In the genomic region with DNA sequence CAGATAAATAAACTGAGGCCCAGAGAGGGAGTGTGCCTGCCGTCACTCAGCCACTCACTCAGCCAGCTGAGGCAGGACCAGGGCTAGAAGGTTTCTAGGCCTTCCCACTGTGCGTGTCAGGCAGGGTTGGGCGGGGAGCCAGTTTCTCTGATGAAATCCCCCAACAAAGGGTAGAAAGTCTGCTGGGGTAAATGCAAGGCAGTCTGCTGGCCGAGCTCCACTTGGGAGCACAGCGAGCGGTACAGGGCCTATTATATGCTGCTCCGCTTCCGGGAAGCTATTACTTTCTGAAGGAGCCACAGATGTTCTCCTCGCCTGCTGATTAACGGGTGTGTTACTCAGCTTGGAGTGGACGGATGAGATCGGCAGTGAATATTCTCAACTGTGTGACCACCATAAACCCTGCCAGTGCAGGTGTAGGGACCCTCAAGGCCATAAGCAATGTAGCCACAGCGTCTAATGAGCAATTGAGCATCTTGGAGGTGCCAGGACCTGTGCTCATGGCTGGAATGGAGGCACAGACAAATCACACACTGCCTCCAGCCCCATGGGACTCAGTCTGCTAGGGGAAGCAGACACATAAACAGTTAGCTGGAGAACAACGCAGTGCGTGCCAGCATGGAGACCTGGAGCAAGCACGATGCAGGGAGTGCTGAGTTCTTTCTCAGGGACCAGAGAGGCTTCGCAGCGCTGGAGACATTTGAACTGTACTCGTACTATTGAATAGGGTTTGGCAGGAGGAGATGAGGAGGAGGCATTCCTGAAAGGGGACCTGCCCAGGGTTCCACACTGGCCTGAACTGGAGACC, we compare ENCODE assay signal across 8 cellular contexts. TPM values are rescaled to one million over a fixed set of nuclear protein-coding genes. Genes with fewer than 3 reads are reported as not detected.
A peak's percentile ranks its signal among the peaks of the same experiment; 100 is the strongest.
DNase-seq lines count a peak whose midpoint lies in the region; ATAC-seq and TF ChIP-seq lines count a peak whose summit lies in the region.

No MANE protein-coding gene starts in this region.

- no peaks in the 10 kb centered on the region for H3K36me3 Mint-ChIP-seq in neural crest cell (ENCODE audit: low read depth)

- no peaks in the 10 kb centered on the region for H3K27me3 Mint-ChIP-seq in neural crest cell (ENCODE audit: low read depth)

- no peaks in the 10 kb centered on the region for H3K9me3 ChIP-seq in BLaER1

- H3K4me3 Mint-ChIP-seq in neural crest cell: no peak overlapping the region

- H3K27ac Mint-ChIP-seq in neural crest cell (ENCODE audit: unreplicated experiment): peak overlapping the region; percentile 37

- peaks cover 85% of the 10 kb centered on the region for H3K4me1 ChIP-seq in BLaER1

- peak overlapping the region; percentile 53; the same call in 1 of the 2 replicates for H3K9ac ChIP-seq in BLaER1

- peaks cover 60% of the 10 kb centered on the region for H3K4me1 Mint-ChIP-seq in neural crest cell

- ATAC-seq in HG02610 (IDR thresholded peaks at IDR 0.05; ENCODE audit: unreplicated experiment) (no peak), HG02642 (IDR thresholded peaks at IDR 0.05; ENCODE audit: poor library complexity, unreplicated experiment) (no peak)

- H3K27ac ChIP-seq in BLaER1: peak overlapping the region; percentile 76

- H4K20me1 ChIP-seq in BLaER1: no peaks in the 10 kb centered on the region

- H3K36me3 ChIP-seq in BLaER1: no peaks in the 10 kb centered on the region

- H3K4me2 ChIP-seq in BLaER1: peak overlapping the region; percentile 86

- no peaks in the 10 kb centered on the region for H3K9me3 Mint-ChIP-seq in neural crest cell

- no peak overlapping the region; the same call in 1 of the 2 replicates for H3K4me3 ChIP-seq in BLaER1

- DNase-seq in NCI-H345 treated with DMSO at 0.1 percent for 48 hours (lab: John Stamatoyannopoulos, UW; ENCODE audit: unreplicated experiment) (peak; percentile 87), epidermal melanocyte (ENCODE audit: insufficient read length, low spot score) (peak; percentile 98), neural crest cell (ENCODE audit: low read depth, low spot score) (no peak)
- DNase-seq in activated CD8-positive, alpha-beta memory T cell treated with anti-CD3 and anti-CD28 coated beads, Interleukin-2, amount 50 U/mL, for 48 hours: no peak
- DNase-seq in activated T-cell treated with anti-CD3 and anti-CD28 coated beads, Interleukin-2, amount 50 U/mL, for 48 hours: no peak

- no peak for TF ChIP-seq CTCF in neural crest cell (conservative IDR thresholded peaks at IDR 0.05)

- H3K27me3 ChIP-seq in BLaER1: no peaks in the 10 kb centered on the region

RNA-seq across cellular contexts. Expression of gene CORO2B, which starts 42.1 kb away (rescaled TPM):
- 21.3 and 23.1 TPM in 2 replicates for total RNA-seq in neural crest cell

Comparison
In these comparisons a context has a peak if more than half of its experiments do, and no peak if none do; other contexts are left out.
1. DNase-seq: peak in NCI-H345 treated with DMSO at 0.1 percent for 48 hours (single experiment) and epidermal melanocyte (single experiment); none in neural crest cell (single experiment), activated CD8-positive, alpha-beta memory T cell treated with anti-CD3 and anti-CD28 coated beads, Interleukin-2, amount 50 U/mL, for 48 hours (single experiment) and activated T-cell treated with anti-CD3 and anti-CD28 coated beads, Interleukin-2, amount 50 U/mL, for 48 hours (0 of 2).